1 cellular context compared by ENCODE assay signal in the genomic region with DNA sequence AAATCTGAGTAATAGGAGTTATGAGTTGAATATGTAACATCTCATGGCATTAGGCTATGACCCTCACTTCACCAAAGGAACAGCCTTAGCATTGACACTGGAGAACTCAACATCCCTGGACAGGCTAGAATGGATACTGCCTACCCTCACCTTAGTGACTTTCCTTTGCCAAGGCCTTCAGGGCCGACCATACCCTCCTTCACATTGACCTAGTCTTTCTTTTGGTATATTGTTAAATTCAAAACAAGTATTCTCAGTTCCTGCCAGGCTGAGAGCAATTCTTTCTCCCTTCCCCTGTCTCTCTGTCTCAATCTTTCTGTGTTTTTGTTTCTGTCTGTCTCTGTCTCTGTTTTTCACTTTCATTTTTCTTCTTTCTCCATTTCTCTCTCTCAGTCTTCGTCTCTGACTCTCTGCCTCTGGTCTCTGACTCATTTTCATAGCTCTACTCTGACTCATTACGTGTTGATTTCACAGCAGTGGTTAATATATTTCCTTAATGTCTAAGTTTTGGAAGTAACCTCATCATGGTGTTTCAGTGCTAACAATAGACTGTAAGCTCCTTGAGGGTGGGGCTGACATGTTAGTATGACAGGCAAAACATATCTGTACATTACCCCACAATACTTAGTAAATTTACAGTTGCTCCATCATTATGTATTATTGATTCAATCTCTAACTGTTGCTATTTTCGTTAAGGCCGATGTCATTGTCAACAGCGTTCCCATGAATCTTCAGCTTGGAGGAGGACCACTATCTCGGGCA.
TF ChIP-seq lines count a peak whose summit lies in the region.

No MANE protein-coding gene starts in this region.

TF ChIP-seq in HepG2, 621 proteins besides CTCF, POLR2A, EP300 and RAD21:
- TF ChIP-seq ZNF136 (CRISPR knock-in tag; IDR thresholded peaks at IDR 0.05; ENCODE audit: low read depth): no peak
- TF ChIP-seq, protein P1, sequence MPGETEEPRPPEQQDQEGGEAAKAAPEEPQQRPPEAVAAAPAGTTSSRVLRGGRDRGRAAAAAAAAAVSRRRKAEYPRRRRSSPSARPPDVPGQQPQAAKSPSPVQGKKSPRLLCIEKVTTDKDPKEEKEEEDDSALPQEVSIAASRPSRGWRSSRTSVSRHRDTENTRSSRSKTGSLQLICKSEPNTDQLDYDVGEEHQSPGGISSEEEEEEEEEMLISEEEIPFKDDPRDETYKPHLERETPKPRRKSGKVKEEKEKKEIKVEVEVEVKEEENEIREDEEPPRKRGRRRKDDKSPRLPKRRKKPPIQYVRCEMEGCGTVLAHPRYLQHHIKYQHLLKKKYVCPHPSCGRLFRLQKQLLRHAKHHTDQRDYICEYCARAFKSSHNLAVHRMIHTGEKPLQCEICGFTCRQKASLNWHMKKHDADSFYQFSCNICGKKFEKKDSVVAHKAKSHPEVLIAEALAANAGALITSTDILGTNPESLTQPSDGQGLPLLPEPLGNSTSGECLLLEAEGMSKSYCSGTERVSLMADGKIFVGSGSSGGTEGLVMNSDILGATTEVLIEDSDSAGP (CRISPR knock-in tag; IDR thresholded peaks at IDR 0.05; ENCODE audit: borderline replicate concordance): no peak
- no peak for TF ChIP-seq ZFAT (CRISPR knock-in tag; conservative IDR thresholded peaks at IDR 0.05)
- no peak for TF ChIP-seq SUZ12 (IDR thresholded peaks at IDR 0.05; ENCODE audit: low read depth, low read length)
- TF ChIP-seq SP2 (CRISPR knock-in tag; IDR thresholded peaks at IDR 0.05): no peak
- TF ChIP-seq PITX1 (CRISPR knock-in tag; IDR thresholded peaks at IDR 0.05): no peak
- TF ChIP-seq RXRB (CRISPR knock-in tag; IDR thresholded peaks at IDR 0.05; ENCODE audit: borderline replicate concordance): no peak
- TF ChIP-seq PBX2 (CRISPR knock-in tag; IDR thresholded peaks at IDR 0.05): no peak
- TF ChIP-seq ATF7-NPFF (CRISPR knock-in tag; IDR thresholded peaks at IDR 0.05; ENCODE audit: low read depth): no peak
- no peak for TF ChIP-seq ZSCAN20 (CRISPR knock-in tag; IDR thresholded peaks at IDR 0.05; ENCODE audit: borderline replicate concordance)
- TF ChIP-seq NKX3-1 (CRISPR knock-in tag; IDR thresholded peaks at IDR 0.05): no peak
- TF ChIP-seq ZBTB1 (CRISPR knock-in tag; IDR thresholded peaks at IDR 0.05; ENCODE audit: borderline replicate concordance): no peak
- TF ChIP-seq ADNP (CRISPR knock-in tag; IDR thresholded peaks at IDR 0.05): no peak
- no peak for TF ChIP-seq ZNF230 (CRISPR knock-in tag; IDR thresholded peaks at IDR 0.05)
- no peak for TF ChIP-seq ZNF839 (CRISPR knock-in tag; IDR thresholded peaks at IDR 0.05; ENCODE audit: borderline replicate concordance)
